Comparison of ENCODE assay signal across 8 cellular contexts in the genomic region with DNA sequence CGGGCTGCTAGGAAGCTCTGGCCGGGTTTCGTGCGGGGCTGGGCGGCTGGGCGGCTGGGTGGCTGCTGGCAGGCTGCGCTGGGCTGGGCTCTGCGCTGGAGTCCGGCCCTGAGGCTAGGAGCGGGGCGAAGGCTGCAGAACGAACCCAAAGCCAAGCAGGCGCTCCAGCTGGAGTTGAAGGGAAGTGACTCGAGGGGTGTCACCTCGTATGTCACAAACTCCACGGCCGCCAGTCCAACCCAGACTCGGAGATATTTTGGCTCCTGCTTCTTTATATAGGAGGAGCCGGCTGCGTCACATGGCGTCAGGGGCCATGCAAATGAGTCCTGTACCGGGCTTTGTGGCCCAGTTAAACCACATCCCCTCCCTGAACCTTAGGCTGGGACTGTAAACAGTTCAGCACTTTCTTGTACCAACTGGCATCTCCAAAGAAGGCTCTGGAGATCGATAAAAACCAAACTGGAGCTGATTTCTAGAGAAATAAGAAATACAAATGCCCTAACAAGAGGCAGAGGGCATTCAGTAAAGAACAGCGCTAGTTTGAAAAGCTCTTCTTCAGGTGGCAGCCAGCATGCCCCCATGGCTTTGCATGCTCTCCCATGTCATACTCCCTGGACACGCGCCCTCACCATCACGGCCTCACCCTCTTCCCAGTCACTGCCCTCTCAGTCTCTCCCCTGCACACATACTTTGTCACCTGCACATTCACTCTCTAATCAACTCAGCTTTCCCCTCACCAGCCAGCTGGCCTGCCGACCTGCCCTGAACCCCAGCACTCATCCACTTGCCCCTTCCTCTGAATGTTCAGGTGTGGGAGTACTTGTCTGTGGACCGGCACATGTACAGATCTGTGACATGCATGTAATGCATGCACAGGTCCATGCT. TPM values are rescaled to one million over a fixed set of nuclear protein-coding genes. Genes with fewer than 3 reads are reported as not detected.
DNase-seq lines count a peak whose midpoint lies in the region; ATAC-seq and TF ChIP-seq lines count a peak whose summit lies in the region.

No MANE protein-coding gene starts in this region.

- H3K4me2 ChIP-seq in OCI-LY1 (ENCODE audit: low read length), result peak overlapping the region; percentile 80

- no peaks in the 10 kb centered on the region for H3K27me3 ChIP-seq in AG04450 (ENCODE audit: control insufficient read depth, insufficient read depth, low read length)
- H3K27me3 ChIP-seq in OCI-LY1 (ENCODE audit: insufficient read depth, low read length), result no peaks in the 10 kb centered on the region
- peaks cover 4 to 6% of the 10 kb centered on the region in 2 donors for H3K27me3 ChIP-seq in muscle layer of colon (ENCODE audit: control insufficient read depth in 1 of 2, insufficient read depth in 2 of 2, low read length in 2 of 2)

- no peaks in the 10 kb centered on the region for H4K20me1 ChIP-seq in OCI-LY1 (ENCODE audit: insufficient read depth, low read length)

- H3K4me1 ChIP-seq in OCI-LY1 (ENCODE audit: insufficient read depth, low read length, severe bottlenecking) (peaks cover 28% of the 10 kb centered on the region), muscle layer of colon (ENCODE audit: insufficient read depth, low read length) (peaks cover 27% of the 10 kb centered on the region)

- H2AFZ ChIP-seq in OCI-LY1 (ENCODE audit: low read length), result no peak overlapping the region

- POLR2A ChIA-PET in AG04450 (lab: Yijun Ruan, JAX), result interaction anchor here (0.7 to 1.6 kb wide), 5 partner anchors 41 to 167 kb away, joined by 3 to 8 read pairs (median 3); a partner anchor contains a TSS

- peak; percentile 99 for TF ChIP-seq POLR2A in erythroblast (IDR thresholded peaks at IDR 0.05; ENCODE audit: low read length)

- H3K4me3 ChIP-seq in AG04450 (ENCODE audit: low read depth, low read length) (peak overlapping the region; percentile 66), OCI-LY1 (ENCODE audit: low read depth, low read length, poor library complexity, severe bottlenecking) (peak overlapping the region; percentile 67), muscle layer of colon (ENCODE audit: low read depth in 1 of 2, low read length in 2 of 2) (peak overlapping the region; percentile 47 to 48)

- H3K79me2 ChIP-seq in OCI-LY1 (ENCODE audit: insufficient read depth, low read length), result no peaks in the 10 kb centered on the region

- H3F3A ChIP-seq in OCI-LY1 (ENCODE audit: insufficient read depth, low read length), result no peaks in the 10 kb centered on the region

- H3K9me3 ChIP-seq in AG04450 (ENCODE audit: control insufficient read depth, insufficient read depth, low read length) (no peaks in the 10 kb centered on the region; the same call in 1 of the 2 replicates), OCI-LY1 (ENCODE audit: low read length) (no peaks in the 10 kb centered on the region), muscle layer of colon (ENCODE audit: low read length) (no peaks in the 10 kb centered on the region)

- TF ChIP-seq CTCF in AG04450 (IDR thresholded peaks at IDR 0.05; ENCODE audit: low read depth, low read length), result no peak
- no peak for TF ChIP-seq CTCF in OCI-LY1 (IDR thresholded peaks at IDR 0.05; ENCODE audit: low read length)

- H3K9ac ChIP-seq in OCI-LY1 (ENCODE audit: low read length) (peak overlapping the region; percentile 69), muscle layer of colon (ENCODE audit: low read length) (no peak overlapping the region)

- peak; percentile 59 for ATAC-seq in GM18861 (IDR thresholded peaks at IDR 0.05; ENCODE audit: unreplicated experiment)
- ATAC-seq in HG03064 (IDR thresholded peaks at IDR 0.05; ENCODE audit: low read depth, unreplicated experiment), result peak; percentile 69

- no peaks in the 10 kb centered on the region for H3K9me2 ChIP-seq in OCI-LY1 (ENCODE audit: low read depth, low read length)

- CTCF ChIA-PET in AG04450 (lab: Charles Lee), result interaction anchor here (0.7 to 6.6 kb wide), 11 partner anchors 10 to 691 kb away, joined by 3 to 114 read pairs (median 4); a partner anchor contains a TSS

- DNase-seq in AG04450 (ENCODE audit: low read depth, low spot score) (no peak), erythroblast (lab: John Stamatoyannopoulos, UW) (peak; percentile 84 to 90)
- DNase-seq in activated T-cell treated with anti-CD3 and anti-CD28 coated beads, Interleukin-2, amount 50 U/mL, for 1 hour, result peak; percentile 88
- peak; percentile 55 for DNase-seq in stimulated activated CD8-positive, alpha-beta memory T cell treated with anti-CD3 and anti-CD28 coated beads, Interleukin-7, amount 100 ng/mL, for 24 hours (ENCODE audit: low read depth)

- H3K27ac ChIP-seq in AG04450 (ENCODE audit: low read depth, low read length), result peak overlapping the region; percentile 31
- peak overlapping the region; percentile 70 for H3K27ac ChIP-seq in OCI-LY1 (ENCODE audit: low read depth, low read length, poor library complexity, severe bottlenecking)
- H3K27ac ChIP-seq in muscle layer of colon (ENCODE audit: low read depth, low read length), result peak overlapping the region; percentile 78

- no peaks in the 10 kb centered on the region; the same call in 1 of the 2 replicates for H3K36me3 ChIP-seq in OCI-LY1 (ENCODE audit: insufficient read depth, low read length)
- H3K36me3 ChIP-seq in muscle layer of colon (ENCODE audit: insufficient read depth, low read length), result peaks cover 21% of the 10 kb centered on the region

RNA-seq across cellular contexts. Expression of a gene that starts 58.5 kb away (rescaled TPM):
- 22.4 and 25.3 TPM in 2 replicates for polyA plus RNA-seq in AG04450 (2011; rRNA removed)
- 12.5 and 14.5 TPM in 2 replicates for polyA minus RNA-seq in AG04450 (2011; rRNA and poly(A)+ RNA removed)
